Comparison of ENCODE assay signal across 19 cellular contexts in the genomic region with DNA sequence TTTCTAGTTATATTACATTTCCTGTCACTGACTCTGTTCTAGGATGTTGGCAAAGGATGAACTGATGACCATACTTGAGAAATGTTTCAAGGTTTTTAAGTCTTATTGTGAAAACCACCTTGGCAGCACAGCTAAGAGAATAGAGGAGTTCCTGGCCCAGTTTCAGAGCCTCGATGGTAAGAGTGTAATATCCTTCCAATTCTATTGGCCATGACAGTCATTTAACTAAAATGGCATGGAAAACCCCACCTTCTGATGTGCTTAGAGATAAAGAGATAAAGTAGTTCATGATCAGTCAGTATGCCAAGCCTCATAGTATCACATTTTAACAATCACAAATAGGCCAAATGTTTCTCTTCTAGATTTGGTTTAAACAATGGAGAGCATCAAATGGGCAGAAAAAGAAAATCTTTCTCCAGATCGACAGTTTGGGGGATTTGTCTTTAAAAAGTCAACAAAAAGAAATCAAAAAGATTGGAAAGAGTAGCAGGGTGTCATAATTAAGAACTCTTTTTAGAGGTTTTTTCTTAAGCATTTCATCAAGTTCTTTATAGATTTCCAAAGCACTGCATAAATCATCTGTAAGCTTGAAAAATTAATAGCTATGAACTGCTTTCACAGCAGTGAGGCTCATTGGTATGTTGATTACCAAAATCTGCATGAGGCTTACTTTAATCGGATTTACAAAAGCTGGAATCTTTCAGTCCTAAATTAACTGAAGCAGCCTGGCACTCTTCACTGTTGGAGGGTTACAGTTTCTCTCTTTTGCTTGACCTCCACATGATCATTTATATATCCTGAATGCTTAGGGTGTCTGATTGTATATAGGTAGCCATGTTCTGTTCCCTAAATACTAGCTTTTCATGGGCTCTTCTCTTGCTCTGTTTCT. TPM values are rescaled to one million over a fixed set of nuclear protein-coding genes. Genes with fewer than 3 reads are reported as not detected.
DNase-seq lines count a peak whose midpoint lies in the region; ATAC-seq lines count a peak whose summit lies in the region.
"Had no signal": no experiment of that assay in that cellular context is flagged by ENCODE, and none has a peak within 500 bp of the region (broad histone marks: within the 10 kb centered on the region; RNA-seq: fewer than 3 reads in every experiment).

No MANE protein-coding gene starts in this region.

- H3K9me3 ChIP-seq in naive thymus-derived CD4-positive, alpha-beta T cell (ENCODE audit: control insufficient read depth in 2 of 3, low read length in 3 of 3), result no peaks in the 10 kb centered on the region
- H3K9me3 ChIP-seq: BLaER1, esophagus squamous epithelium, lower lobe of right lung, tibial artery had no signal

- no peak overlapping the region for H3K4me3 ChIP-seq in H7 (ENCODE audit: insufficient read depth, low read depth, low read length)
- H3K4me3 ChIP-seq in naive thymus-derived CD4-positive, alpha-beta T cell (ENCODE audit: low read length), result no peak overlapping the region
- H3K4me3 ChIP-seq: BLaER1, esophagus squamous epithelium, lower lobe of right lung, skin epidermis, tibial artery had no signal

- peak overlapping the region; percentile 47 for H3K4me3 Mint-ChIP-seq in activated T-helper 17 cell treated with anti-CD3 and anti-CD28 coated beads, Interleukin-2, amount 50 U/mL, for 72 hours
- peak overlapping the region in 1 of 10 donors; percentile 29 for H3K4me3 Mint-ChIP-seq in naive thymus-derived CD4-positive, alpha-beta T cell

- intact Hi-C loops in naive thymus-derived CD4-positive, alpha-beta T cell (cut with micrococcal nuclease), result no loop called here

- POLR2A ChIA-PET in naive thymus-derived CD4-positive, alpha-beta T cell (lab: Charles Lee), result interaction anchor here (1.1 to 3.0 kb wide), 2 partner anchors 11 to 48 kb away, joined by 4 to 10 read pairs; a partner anchor contains a TSS

- CTCF ChIA-PET in naive thymus-derived CD4-positive, alpha-beta T cell (lab: Charles Lee), result interaction anchor here (0.6 kb wide), 1 partner anchor 20 kb away, joined by 3 read pairs; no protein-coding TSS in a partner anchor

- no peaks in the 10 kb centered on the region for H3K9me3 Mint-ChIP-seq in activated T-helper 17 cell treated with anti-CD3 and anti-CD28 coated beads, Interleukin-2, amount 50 U/mL, for 72 hours
- H3K9me3 Mint-ChIP-seq in naive thymus-derived CD4-positive, alpha-beta T cell, result peaks cover 0 to 6% (median 0%) of the 10 kb centered on the region in 11 donors

- H3K4me1 ChIP-seq in naive thymus-derived CD4-positive, alpha-beta T cell (ENCODE audit: control insufficient read depth in 2 of 2, insufficient read depth in 2 of 2, low read length in 2 of 2), result peaks cover 0 to 20% of the 10 kb centered on the region in 2 donors
- H3K4me1 ChIP-seq: esophagus squamous epithelium, lower lobe of right lung had no signal

- H3K27ac ChIP-seq in naive thymus-derived CD4-positive, alpha-beta T cell (ENCODE audit: low read depth, low read length), result no peak overlapping the region
- H3K27ac ChIP-seq: 22Rv1, BLaER1, esophagus squamous epithelium, lower lobe of right lung, skin epidermis, tibial artery had no signal

- no peak for DNase-seq in activated CD4-positive, CD25-positive, alpha-beta regulatory T cell treated with anti-CD3 and anti-CD28 coated beads, Interleukin-2, amount 50 U/mL, for 72 hours
- peak; percentile 20 for DNase-seq in H7
- DNase-seq in naive thymus-derived CD4-positive, alpha-beta T cell, result no peak
- DNase-seq in NOMO-1 (lab: John Stamatoyannopoulos, UW; ENCODE audit: unreplicated experiment in 2 of 2), result no peak
- no peak for DNase-seq in hepatic stellate cell (ENCODE audit: low spot score)
- DNase-seq: esophagus squamous epithelium; HCEC 1CT; lower lobe of right lung; NCI-H1417 treated with DMSO at 0.1 percent for 48 hours; NCI-H2227 treated with DMSO at 0.1 percent for 48 hours; stimulated activated CD4-positive, alpha-beta T cell treated with anti-CD3 and anti-CD28 coated beads, Interleukin-4, amount 100 ng/mL, for 24 hours; SW 1271; tibial artery had no signal

- peaks cover 61% of the 10 kb centered on the region for H3K36me3 Mint-ChIP-seq in activated T-helper 17 cell treated with anti-CD3 and anti-CD28 coated beads, Interleukin-2, amount 50 U/mL, for 72 hours (ENCODE audit: low read depth)
- peaks cover 8 to 56% (median 38%) of the 10 kb centered on the region in 5 donors for H3K36me3 Mint-ChIP-seq in naive thymus-derived CD4-positive, alpha-beta T cell

- no peaks in the 10 kb centered on the region for H3K27me3 Mint-ChIP-seq in activated T-helper 17 cell treated with anti-CD3 and anti-CD28 coated beads, Interleukin-2, amount 50 U/mL, for 72 hours
- H3K27me3 Mint-ChIP-seq in naive thymus-derived CD4-positive, alpha-beta T cell, result no peaks in the 10 kb centered on the region

- no peaks in the 10 kb centered on the region for H3K27me3 ChIP-seq in H7 (ENCODE audit: control insufficient read depth, insufficient read depth, low read length)
- no peaks in the 10 kb centered on the region for H3K27me3 ChIP-seq in naive thymus-derived CD4-positive, alpha-beta T cell (ENCODE audit: control insufficient read depth in 2 of 2, insufficient read depth in 2 of 2, low read length in 2 of 2)
- H3K27me3 ChIP-seq: BLaER1, esophagus squamous epithelium, tibial artery had no signal

- ATAC-seq in activated CD4-positive, CD25-positive, alpha-beta regulatory T cell treated with anti-CD3 and anti-CD28 coated beads, Interleukin-2, amount 50 U/mL, for 24 hours, result peak; percentile 75 to 81
- ATAC-seq in activated T-helper 17 cell treated with anti-CD3 and anti-CD28 coated beads, Interleukin-2, amount 50 U/mL, for 72 hours (replicated peaks), result peak; percentile 96
- peak; percentile 54 for ATAC-seq in naive thymus-derived CD4-positive, alpha-beta T cell
- ATAC-seq in HG02571 (IDR thresholded peaks at IDR 0.05; ENCODE audit: unreplicated experiment), result no peak
- ATAC-seq: lower lobe of right lung had no signal

- peak overlapping the region; percentile 74 for H3K27ac Mint-ChIP-seq in activated T-helper 17 cell treated with anti-CD3 and anti-CD28 coated beads, Interleukin-2, amount 50 U/mL, for 72 hours
- H3K27ac Mint-ChIP-seq in naive thymus-derived CD4-positive, alpha-beta T cell, result peak overlapping the region in 7 of 9 donors; percentile 17 to 78 (median 30)

- H3K4me1 Mint-ChIP-seq in activated T-helper 17 cell treated with anti-CD3 and anti-CD28 coated beads, Interleukin-2, amount 50 U/mL, for 72 hours, result peaks cover 29% of the 10 kb centered on the region
- peaks cover 13 to 46% (median 33%) of the 10 kb centered on the region in 7 donors for H3K4me1 Mint-ChIP-seq in naive thymus-derived CD4-positive, alpha-beta T cell

- peaks cover 6% of the 10 kb centered on the region; the same call in 1 of the 2 replicates for H3K36me3 ChIP-seq in H7 (replicated peaks; ENCODE audit: control insufficient read depth, insufficient read depth, low read length)
- no peaks in the 10 kb centered on the region for H3K36me3 ChIP-seq in naive thymus-derived CD4-positive, alpha-beta T cell (ENCODE audit: control insufficient read depth in 2 of 3, insufficient read depth in 3 of 3, low read length in 3 of 3)
- H3K36me3 ChIP-seq: BLaER1 had no signal

RNA-seq across cellular contexts. Expression of a gene that starts 48.7 kb away (rescaled TPM):
- total RNA-seq in H7 (2014; rRNA removed; shearing (Covaris generic)), result 32.9 and 41.6 TPM in 2 replicates
- 10 to 100 TPM; 80.5 to 82.2 TPM for total RNA-seq in activated T-helper 17 cell treated with anti-CD3 and anti-CD28 coated beads, Interleukin-2, amount 50 U/mL, for 72 hours
- total RNA-seq in naive thymus-derived CD4-positive, alpha-beta T cell, result 100 to 1,000 TPM in 1 of 5 experiments, 10 to 100 TPM in 4; 36.0 to 197 (median 57.4) TPM
- polyA plus RNA-seq in naive thymus-derived CD4-positive, alpha-beta T cell, result 10 to 100 TPM; 28.8 to 38.5 TPM
